Comparison of ENCODE assay signal across 16 cellular contexts in genomic region chr11:64320556-64320955, GRCh38. TPM values are rescaled to one million over a fixed set of nuclear protein-coding genes. Genes with fewer than 3 reads are reported as not detected.
DNase-seq lines count a peak whose midpoint lies in the region; ATAC-seq and TF ChIP-seq lines count a peak whose summit lies in the region.
"Had no signal": no experiment of that assay in that cellular context is flagged by ENCODE, and none has a peak within 500 bp of the region (broad histone marks: within the 10 kb centered on the region; RNA-seq: fewer than 3 reads in every experiment).

No MANE protein-coding gene starts in this region.

- DNase-seq in PC-9 (peak in 1 of 2 experiments; percentile 33), chondrocyte (ENCODE audit: low spot score) (peak; percentile 51), NK-92 (lab: John Stamatoyannopoulos, UW; ENCODE audit: unreplicated experiment) (no peak), NCI-H1048 (lab: John Stamatoyannopoulos, UW) (no peak), globus pallidus (ENCODE audit: low spot score) (no peak), NCI-H146 (lab: John Stamatoyannopoulos, UW) (no peak)
- DNase-seq in natural killer cell treated with Interleukin-12 subunit alpha and Interleukin-12 subunit beta and Interleukin-15 and Interleukin-18, amount 100 ng/mL, for 72 hours (ENCODE audit: low spot score), result no peak
- DNase-seq: H7; NCI-H2029 treated with DMSO at 0.1 percent for 48 hours; NCI-H524 treated with DMSO at 0.1 percent for 48 hours; spleen; stimulated activated naive CD4-positive, alpha-beta T cell treated with Interleukin-2 at 50 U/mL for 16 hours; SW 1271 had no signal

- H3K36me3 ChIP-seq in PC-9 (ENCODE audit: low read depth), result peaks cover 7% of the 10 kb centered on the region; the same call in 1 of the 2 replicates

- peak overlapping the region; percentile 1 for H3K27ac Mint-ChIP-seq in chondrocyte (ENCODE audit: unreplicated experiment)
- H3K27ac Mint-ChIP-seq in natural killer cell treated with Interleukin-12 subunit alpha and Interleukin-12 subunit beta and Interleukin-15 and Interleukin-18, amount 100 ng/mL, for 72 hours, result peak overlapping the region; percentile 93 to 97

- POLR2A ChIA-PET in PC-9 (lab: Charles Lee; ENCODE audit: unreplicated experiment), result no interaction called here

- no TSS peak for BruUV-seq in PC-9 (replicated peaks; lab: Mats Ljungman, UMichigan)

- ATAC-seq in natural killer cell treated with Interleukin-12 subunit alpha and Interleukin-12 subunit beta and Interleukin-15 and Interleukin-18, amount 100 ng/mL, for 72 hours, result no peak
- ATAC-seq: pancreas had no signal

- H3K4me1 ChIP-seq in PC-9 (replicated peaks; ENCODE audit: insufficient read depth), result peaks cover 44% of the 10 kb centered on the region

- H3K27me3 Mint-ChIP-seq in chondrocyte (ENCODE audit: low read depth), result no peaks in the 10 kb centered on the region
- no peaks in the 10 kb centered on the region for H3K27me3 Mint-ChIP-seq in natural killer cell treated with Interleukin-12 subunit alpha and Interleukin-12 subunit beta and Interleukin-15 and Interleukin-18, amount 100 ng/mL, for 72 hours

- no peak overlapping the region for H3K4me3 ChIP-seq in PC-9
- H3K4me3 ChIP-seq: pancreas had no signal

- H3K4me2 ChIP-seq in PC-9, result no peak overlapping the region

- peaks cover 49% of the 10 kb centered on the region for H3F3A ChIP-seq in PC-9 (ENCODE audit: insufficient read depth, low read depth)

- H4K20me1 ChIP-seq in PC-9 (ENCODE audit: insufficient read depth), result peaks cover 5% of the 10 kb centered on the region; the same call in 1 of the 2 replicates

- intact Hi-C loops in PC-9 (cut with micrococcal nuclease; ENCODE audit: unreplicated experiment), result no loop called here

- no peak overlapping the region for H2AFZ ChIP-seq in PC-9

- H3K4me3 Mint-ChIP-seq in chondrocyte (ENCODE audit: unreplicated experiment), result no peak overlapping the region
- H3K4me3 Mint-ChIP-seq in natural killer cell treated with Interleukin-12 subunit alpha and Interleukin-12 subunit beta and Interleukin-15 and Interleukin-18, amount 100 ng/mL, for 72 hours, result peak overlapping the region; percentile 10

- H3K9me3 ChIP-seq in PC-9 (ENCODE audit: insufficient read depth, low read depth), result no peaks in the 10 kb centered on the region
- H3K9me3 ChIP-seq: pancreas, spleen had no signal

- H3K9me3 Mint-ChIP-seq in chondrocyte (ENCODE audit: low read depth), result no peaks in the 10 kb centered on the region
- H3K9me3 Mint-ChIP-seq in natural killer cell treated with Interleukin-12 subunit alpha and Interleukin-12 subunit beta and Interleukin-15 and Interleukin-18, amount 100 ng/mL, for 72 hours, result no peaks in the 10 kb centered on the region

- H3K27ac ChIP-seq in 22Rv1 (0 out of 2 replicates have a peak overlapping the region, but pooled peaks have one; percentile 98), PC-9 (peak overlapping the region; percentile 46; the same call in 1 of the 2 replicates)

- H3K9me2 ChIP-seq in PC-9 (ENCODE audit: insufficient read depth), result no peaks in the 10 kb centered on the region

- H3K79me2 ChIP-seq in PC-9 (ENCODE audit: low read depth), result peaks cover 39% of the 10 kb centered on the region

- H3K36me3 Mint-ChIP-seq in chondrocyte (ENCODE audit: low read depth), result peaks cover 8% of the 10 kb centered on the region
- no peaks in the 10 kb centered on the region for H3K36me3 Mint-ChIP-seq in natural killer cell treated with Interleukin-12 subunit alpha and Interleukin-12 subunit beta and Interleukin-15 and Interleukin-18, amount 100 ng/mL, for 72 hours

- peaks cover 30% of the 10 kb centered on the region for H3K4me1 Mint-ChIP-seq in chondrocyte (ENCODE audit: low read depth)
- peaks cover 39 to 42% of the 10 kb centered on the region in 2 donors for H3K4me1 Mint-ChIP-seq in natural killer cell treated with Interleukin-12 subunit alpha and Interleukin-12 subunit beta and Interleukin-15 and Interleukin-18, amount 100 ng/mL, for 72 hours (ENCODE audit: low read depth in 2 of 2)

- no peaks in the 10 kb centered on the region for H3K27me3 ChIP-seq in PC-9 (ENCODE audit: insufficient read depth, low read depth)
- H3K27me3 ChIP-seq: pancreas, spleen had no signal

- CTCF ChIA-PET in PC-9 (lab: Charles Lee), result no interaction called here

- no peak for TF ChIP-seq CTCF in 22Rv1 (IDR thresholded peaks at IDR 0.05)
- no peak for TF ChIP-seq CTCF in PC-9 (conservative IDR thresholded peaks at IDR 0.05)
- TF ChIP-seq CTCF in chondrocyte (IDR thresholded peaks at IDR 0.05), result no peak

RNA-seq across cellular contexts. Expression of gene PRDX5, which starts 2.6 kb away (rescaled TPM):
- 381 and 441 TPM in 2 replicates for total RNA-seq in PC-9 (2021)
- total RNA-seq in chondrocyte, result 181 to 234 TPM (median 232 TPM) in 3 replicates
- 100 to 1,000 TPM in 1 of 2 donors, 10 to 100 TPM in 1; 83.5 to 116 TPM for total RNA-seq in natural killer cell treated with Interleukin-12 subunit alpha and Interleukin-12 subunit beta and Interleukin-15 and Interleukin-18, amount 100 ng/mL, for 72 hours

RNA-seq across cellular contexts. Expression of gene TRMT112, which starts 3.2 kb away (rescaled TPM):
- total RNA-seq in PC-9 (2021), result 264 and 275 TPM in 2 replicates
- total RNA-seq in chondrocyte, result 122 to 182 TPM (median 126 TPM) in 3 replicates
- 100 to 1,000 TPM; 171 to 203 TPM for total RNA-seq in natural killer cell treated with Interleukin-12 subunit alpha and Interleukin-12 subunit beta and Interleukin-15 and Interleukin-18, amount 100 ng/mL, for 72 hours

RNA-seq across cellular contexts. Expression of gene ESRRA, which starts 15.2 kb away (rescaled TPM):
- total RNA-seq in PC-9 (2021) (61.0 and 64.6 TPM in 2 replicates), chondrocyte (25.6 to 30.7 TPM (median 29.6 TPM) in 3 replicates)
- 100 to 1,000 TPM in 1 of 2 donors, 10 to 100 TPM in 1; 67.2 to 116 TPM for total RNA-seq in natural killer cell treated with Interleukin-12 subunit alpha and Interleukin-12 subunit beta and Interleukin-15 and Interleukin-18, amount 100 ng/mL, for 72 hours

RNA-seq across cellular contexts. Expression of gene CCDC88B, which starts 19.4 kb away (rescaled TPM):
- 9.6 and 15.1 TPM in 2 replicates for total RNA-seq in PC-9 (2021)
- 0.82 to 1.3 TPM (median 0.99 TPM) in 3 replicates for total RNA-seq in chondrocyte
- total RNA-seq in natural killer cell treated with Interleukin-12 subunit alpha and Interleukin-12 subunit beta and Interleukin-15 and Interleukin-18, amount 100 ng/mL, for 72 hours, result 100 to 1,000 TPM; 172 to 224 TPM

RNA-seq across cellular contexts. Expression of gene CATSPERZ, which starts 20.4 kb away (rescaled TPM):
- total RNA-seq in PC-9 (2021) (1.3 TPM in 1 of 2 replicates, not detected in the other), chondrocyte (0.92 to 1.0 TPM in 2 of 3 replicates, not detected in the other)
- not detected for total RNA-seq in natural killer cell treated with Interleukin-12 subunit alpha and Interleukin-12 subunit beta and Interleukin-15 and Interleukin-18, amount 100 ng/mL, for 72 hours
- total RNA-seq: mesenteric fat pad, spleen had no signal
